In the genomic region with DNA sequence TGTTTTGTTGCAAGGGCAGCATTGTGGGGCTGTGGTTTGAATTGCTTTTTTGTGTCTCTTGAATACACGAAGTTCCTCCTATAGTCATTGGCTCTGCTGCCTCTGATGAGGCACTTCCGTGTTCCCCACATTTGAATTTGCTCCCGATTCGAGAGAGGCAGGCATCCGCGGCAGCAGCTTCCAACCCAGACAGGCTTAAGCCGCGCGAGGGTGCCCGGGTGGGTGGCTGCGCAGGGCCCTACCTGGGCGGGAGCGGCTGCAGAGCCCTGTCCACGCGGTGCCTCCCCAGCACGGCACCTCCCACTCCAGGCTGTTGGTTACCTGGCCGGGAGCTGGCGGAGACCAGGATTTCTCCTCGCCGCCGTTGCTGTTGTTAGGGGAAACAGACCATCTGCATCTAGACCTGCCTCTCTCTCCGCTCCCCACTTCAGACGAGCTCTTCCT, we compare ENCODE assay signal across 8 cellular contexts.
A peak's percentile ranks its signal among the peaks of the same experiment; 100 is the strongest.
DNase-seq lines count a peak whose midpoint lies in the region; ATAC-seq, FAIRE-seq and TF ChIP-seq lines count a peak whose summit lies in the region.

No MANE protein-coding gene starts in this region.

- H3K36me3 Mint-ChIP-seq in nephron (ENCODE audit: low read depth): no peaks in the 10 kb centered on the region

- DNase-seq in DMS53 (lab: John Stamatoyannopoulos, UW) (peak; percentile 97), T-helper 9 cell (peak; percentile 2), GM13977 (ENCODE audit: low spot score) (no peak), D721Med (ENCODE audit: insufficient read length, low spot score) (no peak)
- no peak for DNase-seq in NK-92 treated with Interleukin-12 subunit alpha and Interleukin-12 subunit beta, amount 100 ng/mL, for 24 hours (lab: John Stamatoyannopoulos, UW)

- TF ChIP-seq CTCF in nephron (IDR thresholded peaks at IDR 0.05; ENCODE audit: unreplicated experiment in 3 of 3) (no peak), GM13977 (IDR thresholded peaks at IDR 0.05; ENCODE audit: extremely low read depth, insufficient read depth, missing control alignments) (no peak), D721Med (IDR thresholded peaks at IDR 0.05; ENCODE audit: insufficient read depth, missing control alignments) (no peak)

- H3K4me1 ChIP-seq in duodenal mucosa (ENCODE audit: control insufficient read depth in 1 of 2, insufficient read depth in 2 of 2, low read length in 2 of 2): peaks cover 31 to 44% of the 10 kb centered on the region in 2 donors

- H3K27ac ChIP-seq in duodenal mucosa (ENCODE audit: low read depth, low read length): no peak overlapping the region

- H3K4me3 ChIP-seq in duodenal mucosa (ENCODE audit: low read depth in 1 of 2, low read length in 2 of 2): peak overlapping the region; percentile 56 to 62

- H3K4me3 Mint-ChIP-seq in nephron: peak overlapping the region; percentile 80 to 89 (median 87)

- H3K9ac ChIP-seq in duodenal mucosa (ENCODE audit: low read depth in 1 of 2, low read length in 2 of 2): peak overlapping the region; percentile 36 to 57

- peak overlapping the region; percentile 48 to 85 (median 83) for H3K27ac Mint-ChIP-seq in nephron

- no peaks in the 10 kb centered on the region for H3K36me3 ChIP-seq in duodenal mucosa (ENCODE audit: control insufficient read depth in 1 of 2, insufficient read depth in 2 of 2, low read length in 2 of 2)

- H3K4me1 Mint-ChIP-seq in nephron: peaks cover 35% of the 10 kb centered on the region

- FAIRE-seq in D721Med (lab: Jason Lieb, UNC): no peak

- H3K9me3 ChIP-seq in duodenal mucosa (ENCODE audit: control insufficient read depth in 1 of 2, low read length in 2 of 2): no peaks in the 10 kb centered on the region

- H3K9me3 Mint-ChIP-seq in nephron: no peaks in the 10 kb centered on the region

- ATAC-seq in HG03378 (IDR thresholded peaks at IDR 0.05; ENCODE audit: unreplicated experiment): peak; percentile 44

- in situ Hi-C loops in GM13977 (cut with MboI; ENCODE audit: low pct_unique_long_range_greater_than_20kb, low sequenced_read_pairs, unreplicated experiment): no loop called here

- peaks cover 10% of the 10 kb centered on the region for H3K27me3 Mint-ChIP-seq in nephron (ENCODE audit: low read depth)

- no peaks in the 10 kb centered on the region for H3K27me3 ChIP-seq in duodenal mucosa (ENCODE audit: control insufficient read depth in 1 of 2, insufficient read depth in 2 of 2, low read length in 2 of 2)

Comparison
In these comparisons a context has a peak if more than half of its experiments do, and no peak if none do; other contexts are left out.
1. DNase-seq: peak in DMS53 (single experiment) and T-helper 9 cell (single experiment); none in GM13977 (single experiment), NK-92 treated with Interleukin-12 subunit alpha and Interleukin-12 subunit beta, amount 100 ng/mL, for 24 hours (single experiment) and D721Med (single experiment).